38 cellular contexts compared by ENCODE assay signal in genomic region chr1:41051022-41051421, GRCh38. TPM values are rescaled to one million over a fixed set of nuclear protein-coding genes. Genes with fewer than 3 reads are reported as not detected.
"Had no signal": no experiment of that assay in that cellular context is flagged by ENCODE, and none has a peak within 500 bp of the region (broad histone marks: within the 10 kb centered on the region; RNA-seq: fewer than 3 reads in every experiment).

No MANE protein-coding gene starts in this region.

- H3K27ac ChIP-seq: ascending aorta, breast epithelium, cardiac muscle cell, colonic mucosa, dorsolateral prefrontal cortex, esophagus muscularis mucosa, foreskin keratinocyte, gastrocnemius medialis, heart left ventricle, WERI-Rb-1 had no signal

- H3K4me1 Mint-ChIP-seq: activated CD4-positive, alpha-beta T cell treated with anti-CD3 and anti-CD28 coated beads for 36 hours; activated CD4-positive, alpha-beta T cell treated with anti-CD3 and anti-CD28 coated beads, Interleukin-2, amount 10 ng/mL, durations not matched to agents 24 days and 14 days; activated CD8-positive, alpha-beta memory T cell treated with anti-CD3 and anti-CD28 coated beads, Interleukin-2, amount 10 ng/mL, durations not matched to agents 7 days and 5 days; activated naive CD4-positive, alpha-beta T cell treated with anti-CD3 and anti-CD28 coated beads, Interleukin-2, amount 50 U/mL, for 24 hours; activated naive CD8-positive, alpha-beta T cell treated with anti-CD3 and anti-CD28 coated beads for 36 hours; activated naive CD8-positive, alpha-beta T cell treated with anti-CD3 and anti-CD28 coated beads, Interleukin-2, amount 50 U/mL, for 24 hours; T-cell had no signal

- DNase-seq: activated B cell treated with CpG ODN at 0.5 μM for 24 hours; activated CD4-positive, alpha-beta memory T cell treated with anti-CD3 and anti-CD28 coated beads for 36 hours; activated CD4-positive, alpha-beta T cell treated with anti-CD3 and anti-CD28 coated beads for 36 hours; activated CD4-positive, alpha-beta T cell treated with anti-CD3 and anti-CD28 coated beads, Interleukin-2, amount 10 ng/mL, durations not matched to agents 24 days and 14 days; activated CD8-positive, alpha-beta memory T cell treated with anti-CD3 and anti-CD28 coated beads, Interleukin-2, amount 10 ng/mL, durations not matched to agents 7 days and 5 days; activated CD8-positive, alpha-beta memory T cell treated with anti-CD3 and anti-CD28 coated beads, Interleukin-2, amount 50 U/mL, for 4 hours; activated CD8-positive, alpha-beta T cell treated with anti-CD3 and anti-CD28 coated beads, Interleukin-2, amount 10 ng/mL, durations not matched to agents 7 days and 5 days; activated effector memory CD4-positive, alpha-beta T cell treated with anti-CD3 and anti-CD28 coated beads, Interleukin-2, amount 50 U/mL, for 16 hours; activated naive CD4-positive, alpha-beta T cell treated with anti-CD3 and anti-CD28 coated beads for 36 hours; activated naive CD8-positive, alpha-beta T cell treated with anti-CD3 and anti-CD28 coated beads for 36 hours; activated naive CD8-positive, alpha-beta T cell treated with anti-CD3 and anti-CD28 coated beads, Interleukin-2, amount 50 U/mL, for 24 hours; activated T-cell treated with anti-CD3 and anti-CD28 coated beads, Interleukin-2, amount 50 U/mL, for 1 hour; activated T-cell treated with anti-CD3 and anti-CD28 coated beads, Interleukin-2, amount 50 U/mL, for 48 hours; central memory CD4-positive, alpha-beta T cell; cerebellar nuclear complex; colonic mucosa; dorsolateral prefrontal cortex; effector memory CD4-positive, alpha-beta T cell; endodermal cell; erythroblast; foreskin keratinocyte; gastrocnemius medialis; glutamatergic neuron; heart left ventricle; T-cell; T1000; WERI-Rb-1 had no signal

- H3K27me3 Mint-ChIP-seq: activated B cell treated with CpG ODN at 0.5 μM for 24 hours; activated CD4-positive, alpha-beta memory T cell treated with anti-CD3 and anti-CD28 coated beads for 36 hours; activated CD4-positive, alpha-beta T cell treated with anti-CD3 and anti-CD28 coated beads for 36 hours; activated CD4-positive, alpha-beta T cell treated with anti-CD3 and anti-CD28 coated beads, Interleukin-2, amount 10 ng/mL, durations not matched to agents 24 days and 14 days; activated CD8-positive, alpha-beta memory T cell treated with anti-CD3 and anti-CD28 coated beads, Interleukin-2, amount 10 ng/mL, durations not matched to agents 7 days and 5 days; activated naive CD4-positive, alpha-beta T cell treated with anti-CD3 and anti-CD28 coated beads, Interleukin-2, amount 50 U/mL, for 24 hours; activated naive CD8-positive, alpha-beta T cell treated with anti-CD3 and anti-CD28 coated beads for 36 hours; activated naive CD8-positive, alpha-beta T cell treated with anti-CD3 and anti-CD28 coated beads, Interleukin-2, amount 50 U/mL, for 24 hours; brain; T-cell had no signal

- H3K9me3 Mint-ChIP-seq: activated B cell treated with CpG ODN at 0.5 μM for 24 hours; activated CD4-positive, alpha-beta memory T cell treated with anti-CD3 and anti-CD28 coated beads for 36 hours; activated CD4-positive, alpha-beta T cell treated with anti-CD3 and anti-CD28 coated beads, Interleukin-2, amount 10 ng/mL, durations not matched to agents 24 days and 14 days; activated naive CD4-positive, alpha-beta T cell treated with anti-CD3 and anti-CD28 coated beads for 36 hours; activated naive CD4-positive, alpha-beta T cell treated with anti-CD3 and anti-CD28 coated beads, Interleukin-2, amount 50 U/mL, for 24 hours; activated naive CD8-positive, alpha-beta T cell treated with anti-CD3 and anti-CD28 coated beads for 36 hours; activated naive CD8-positive, alpha-beta T cell treated with anti-CD3 and anti-CD28 coated beads, Interleukin-2, amount 50 U/mL, for 24 hours; activated T-helper 1 cell treated with anti-CD3 and anti-CD28 coated beads, Interleukin-12 subunit alpha, Interleukin-12 subunit beta, Interleukin-2, Interleukin-4 antibody, amounts not matched to agents 30 ng/mL and 10 ng/mL and 1 ng/mL, durations not matched to agents 14 hours and 24 hours and 36 hours; activated T-helper 2 cell treated with anti-CD3 and anti-CD28 coated beads, Interferon-gamma antibody, Interleukin-2, Interleukin-4, amounts not matched to agents 10 μg/mL and 5 μg/mL and 100 μg/mL, durations not matched to agents 14 hours and 24 hours and 36 hours; brain; endodermal cell; T-cell; T-helper 1 cell treated with Interleukin-12 subunit alpha and Interleukin-12 subunit beta and Interleukin-4 antibody, amounts not matched to agents 30 μg/mL and 1 μg/mL, for 36 hours; T-helper 2 cell treated with Interferon-gamma antibody and Interleukin-4, amounts not matched to agents 5 μg/mL and 100 μg/mL, for 36 hours had no signal

- H3K9me3 ChIP-seq: ascending aorta, breast epithelium, colonic mucosa, esophagus muscularis mucosa, gastrocnemius medialis, heart left ventricle had no signal

- ATAC-seq: activated CD4-positive, alpha-beta T cell treated with anti-CD3 and anti-CD28 coated beads for 36 hours; activated CD4-positive, CD25-positive, alpha-beta regulatory T cell treated with anti-CD3 and anti-CD28 coated beads, Interleukin-2, amount 50 U/mL, for 24 hours; activated CD8-positive, alpha-beta memory T cell treated with anti-CD3 and anti-CD28 coated beads, Interleukin-2, amount 10 ng/mL, durations not matched to agents 7 days and 5 days; activated CD8-positive, alpha-beta T cell treated with anti-CD3 and anti-CD28 coated beads, Interleukin-2, amount 10 ng/mL, durations not matched to agents 7 days and 5 days; activated naive CD8-positive, alpha-beta T cell treated with anti-CD3 and anti-CD28 coated beads, Interleukin-2, amount 50 U/mL, for 24 hours; foreskin keratinocyte; gastrocnemius medialis; heart left ventricle; T-cell had no signal

- H3K4me3 ChIP-seq: ascending aorta, breast epithelium, cardiac muscle cell, colonic mucosa, dorsolateral prefrontal cortex, esophagus muscularis mucosa, gastrocnemius medialis, heart left ventricle had no signal

- H3K27ac Mint-ChIP-seq: activated B cell treated with CpG ODN at 0.5 μM for 24 hours; activated CD4-positive, alpha-beta memory T cell treated with anti-CD3 and anti-CD28 coated beads for 36 hours; activated CD4-positive, alpha-beta T cell treated with anti-CD3 and anti-CD28 coated beads for 36 hours; activated CD4-positive, alpha-beta T cell treated with anti-CD3 and anti-CD28 coated beads, Interleukin-2, amount 10 ng/mL, durations not matched to agents 24 days and 14 days; activated CD8-positive, alpha-beta memory T cell treated with anti-CD3 and anti-CD28 coated beads, Interleukin-2, amount 10 ng/mL, durations not matched to agents 7 days and 5 days; activated CD8-positive, alpha-beta T cell treated with anti-CD3 and anti-CD28 coated beads, Interleukin-2, amount 10 ng/mL, durations not matched to agents 7 days and 5 days; activated naive CD4-positive, alpha-beta T cell treated with anti-CD3 and anti-CD28 coated beads for 36 hours; activated naive CD4-positive, alpha-beta T cell treated with anti-CD3 and anti-CD28 coated beads, Interleukin-2, amount 50 U/mL, for 24 hours; activated naive CD8-positive, alpha-beta T cell treated with anti-CD3 and anti-CD28 coated beads for 36 hours; activated naive CD8-positive, alpha-beta T cell treated with anti-CD3 and anti-CD28 coated beads, Interleukin-2, amount 50 U/mL, for 24 hours; activated T-helper 1 cell treated with anti-CD3 and anti-CD28 coated beads, Interleukin-12 subunit alpha, Interleukin-12 subunit beta, Interleukin-2, Interleukin-4 antibody, amounts not matched to agents 30 ng/mL and 10 ng/mL and 1 ng/mL, durations not matched to agents 14 hours and 24 hours and 36 hours; activated T-helper 2 cell treated with anti-CD3 and anti-CD28 coated beads, Interferon-gamma antibody, Interleukin-2, Interleukin-4, amounts not matched to agents 10 μg/mL and 5 μg/mL and 100 μg/mL, durations not matched to agents 14 hours and 24 hours and 36 hours; brain; endodermal cell; T-cell; T-helper 1 cell treated with Interleukin-12 subunit alpha and Interleukin-12 subunit beta and Interleukin-4 antibody, amounts not matched to agents 30 μg/mL and 1 μg/mL, for 36 hours; T-helper 2 cell treated with Interferon-gamma antibody and Interleukin-4, amounts not matched to agents 5 μg/mL and 100 μg/mL, for 36 hours had no signal

- H3K36me3 ChIP-seq: breast epithelium, colonic mucosa had no signal

- H3K27me3 ChIP-seq: ascending aorta, breast epithelium, cardiac muscle cell, colonic mucosa, dorsolateral prefrontal cortex, esophagus muscularis mucosa, foreskin keratinocyte, gastrocnemius medialis, heart left ventricle had no signal

- H3K4me1 ChIP-seq: colonic mucosa had no signal

- H3K4me3 Mint-ChIP-seq: activated B cell treated with CpG ODN at 0.5 μM for 24 hours; activated CD4-positive, alpha-beta memory T cell treated with anti-CD3 and anti-CD28 coated beads for 36 hours; activated CD4-positive, alpha-beta T cell treated with anti-CD3 and anti-CD28 coated beads for 36 hours; activated CD4-positive, alpha-beta T cell treated with anti-CD3 and anti-CD28 coated beads, Interleukin-2, amount 10 ng/mL, durations not matched to agents 24 days and 14 days; activated CD8-positive, alpha-beta memory T cell treated with anti-CD3 and anti-CD28 coated beads, Interleukin-2, amount 10 ng/mL, durations not matched to agents 7 days and 5 days; activated CD8-positive, alpha-beta T cell treated with anti-CD3 and anti-CD28 coated beads, Interleukin-2, amount 10 ng/mL, durations not matched to agents 7 days and 5 days; activated naive CD4-positive, alpha-beta T cell treated with anti-CD3 and anti-CD28 coated beads for 36 hours; activated naive CD4-positive, alpha-beta T cell treated with anti-CD3 and anti-CD28 coated beads, Interleukin-2, amount 50 U/mL, for 24 hours; activated naive CD8-positive, alpha-beta T cell treated with anti-CD3 and anti-CD28 coated beads for 36 hours; activated naive CD8-positive, alpha-beta T cell treated with anti-CD3 and anti-CD28 coated beads, Interleukin-2, amount 50 U/mL, for 24 hours; activated T-helper 1 cell treated with anti-CD3 and anti-CD28 coated beads, Interleukin-12 subunit alpha, Interleukin-12 subunit beta, Interleukin-2, Interleukin-4 antibody, amounts not matched to agents 30 ng/mL and 10 ng/mL and 1 ng/mL, durations not matched to agents 14 hours and 24 hours and 36 hours; brain; endodermal cell; T-cell; T-helper 1 cell treated with Interleukin-12 subunit alpha and Interleukin-12 subunit beta and Interleukin-4 antibody, amounts not matched to agents 30 μg/mL and 1 μg/mL, for 36 hours; T-helper 2 cell treated with Interferon-gamma antibody and Interleukin-4, amounts not matched to agents 5 μg/mL and 100 μg/mL, for 36 hours had no signal

RNA-seq across cellular contexts. Expression of gene SLFNL1, which starts 29.5 kb away (rescaled TPM):
- total RNA-seq: ascending aorta had no signal
- polyA plus RNA-seq: foreskin keratinocyte had no signal
